Comparison of ENCODE assay signal across 8 cellular contexts in the genomic region with DNA sequence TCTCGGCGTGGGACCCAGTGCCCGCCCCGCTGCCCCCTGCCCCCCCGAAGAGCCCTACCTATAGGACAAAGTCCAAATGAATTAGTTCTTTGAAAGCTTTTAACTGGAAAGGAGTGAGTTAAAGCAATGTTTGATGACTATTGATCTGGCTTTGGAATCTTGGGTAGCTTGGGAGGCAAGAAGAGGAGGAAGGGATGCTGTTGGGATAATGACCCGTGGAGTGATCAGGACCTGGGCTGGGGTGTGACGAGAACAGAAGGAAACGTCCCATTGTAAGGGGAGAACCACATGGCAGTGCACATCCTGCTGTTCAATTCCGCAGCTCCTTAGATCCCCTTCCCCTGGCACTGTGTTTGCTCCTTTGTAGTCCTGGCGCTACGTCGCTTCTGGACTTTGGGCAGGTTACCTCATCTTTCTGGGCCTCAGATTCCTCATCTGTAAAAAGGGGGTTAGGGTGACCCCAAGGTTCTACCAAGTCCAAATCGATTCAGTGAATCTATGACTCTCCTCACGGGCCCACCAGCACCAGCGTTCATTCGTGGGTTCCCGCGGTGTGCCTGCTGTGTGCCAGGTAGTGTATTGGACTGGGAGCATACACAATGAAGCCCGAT. TPM values are rescaled to one million over a fixed set of nuclear protein-coding genes. Genes with fewer than 3 reads are reported as not detected.
DNase-seq lines count a peak whose midpoint lies in the region; ATAC-seq and TF ChIP-seq lines count a peak whose summit lies in the region.

No MANE protein-coding gene starts in this region.

- H3K4me3 ChIP-seq in NT2/D1 (ENCODE audit: insufficient read length, low read depth) (peak overlapping the region; percentile 65), mesodermal cell (ENCODE audit: extremely low read depth, insufficient read depth, low read length, poor library complexity, severe bottlenecking) (peak overlapping the region; percentile 72), transverse colon (peak overlapping the region; percentile 87 to 98 (median 91))

- peak overlapping the region; percentile 97 for H3K27ac Mint-ChIP-seq in Calu3 (ENCODE audit: unreplicated experiment)

- in situ Hi-C loops in transverse colon (cut with MboI; ENCODE audit: low pct_ligation_motif_present in 1 of 4, low pct_unique_long_range_greater_than_20kb in 1 of 4, low sequenced_read_pairs in 3 of 4), result loop anchor here in 1 of 4 donors (10.0 kb wide), 1 partner anchor 88 kb away; a partner anchor contains a TSS

- peak overlapping the region; percentile 97 for H3K4me3 Mint-ChIP-seq in Calu3 (ENCODE audit: low read depth, unreplicated experiment)

- intact Hi-C loops in Calu3 (cut with micrococcal nuclease; ENCODE audit: unreplicated experiment) (no loop called here), transverse colon (cut with DNase I; ENCODE audit: low total_unique reads) (no loop called here)

- no peaks in the 10 kb centered on the region for H3K27me3 Mint-ChIP-seq in Calu3 (ENCODE audit: unreplicated experiment)

- no peaks in the 10 kb centered on the region for H3K27me3 ChIP-seq in NT2/D1 (ENCODE audit: insufficient read depth, insufficient read length)
- no peaks in the 10 kb centered on the region for H3K27me3 ChIP-seq in transverse colon

- H3K27ac ChIP-seq in mesodermal cell (ENCODE audit: low read depth, low read length, severe bottlenecking) (peak overlapping the region; percentile 93), transverse colon (peak overlapping the region; percentile 98 to 99 (median 99))

- WGBS in mesodermal cell (ENCODE audit: insufficient coverage in 2 of 2), 2 experiments, result 82 to 93% methylated on average over 12 to 14 of the region's 19 CpGs
- 64 to 75% methylated on average over 12 to 19 of the region's 19 CpGs for WGBS in transverse colon (ENCODE audit: low coverage in 1 of 2), 2 donors

- no peak for ATAC-seq in HG03039 (IDR thresholded peaks at IDR 0.05; ENCODE audit: unreplicated experiment)

- TSS peak; percentile 82 for BruUV-seq in Calu3 (replicated peaks; lab: Mats Ljungman, UMichigan)

- TF ChIP-seq POLR2A in transverse colon (IDR thresholded peaks at IDR 0.05), result no peak

- no peaks in the 10 kb centered on the region for H3K36me3 ChIP-seq in NT2/D1 (ENCODE audit: insufficient read depth, insufficient read length, low read length)
- H3K36me3 ChIP-seq in mesodermal cell (ENCODE audit: control insufficient read depth, insufficient read depth, low read length), result no peaks in the 10 kb centered on the region
- H3K36me3 ChIP-seq in transverse colon, result no peaks in the 10 kb centered on the region

- DNase-seq in Calu3 (peak; percentile 9), NT2/D1 (ENCODE audit: low read depth, low spot score) (no peak), cerebellar cortex (ENCODE audit: low spot score) (peak; percentile 25), transverse colon (peak; percentile 9), GM19238 (ENCODE audit: insufficient read length, low spot score) (no peak)
- DNase-seq in activated CD4-positive, CD25-positive, alpha-beta regulatory T cell (lab: John Stamatoyannopoulos, UW), result no peak

- H3K36me3 Mint-ChIP-seq in Calu3 (ENCODE audit: insufficient read depth, unreplicated experiment), result peaks cover 33% of the 10 kb centered on the region

- H3K9me3 ChIP-seq in NT2/D1 (ENCODE audit: insufficient read depth, low read length) (peaks cover 7% of the 10 kb centered on the region), mesodermal cell (ENCODE audit: control insufficient read depth, low read length) (no peaks in the 10 kb centered on the region), transverse colon (no peaks in the 10 kb centered on the region)

- H3K9me3 Mint-ChIP-seq in Calu3 (ENCODE audit: low read depth, unreplicated experiment), result no peaks in the 10 kb centered on the region

- no peak for TF ChIP-seq EP300 in transverse colon (IDR thresholded peaks at IDR 0.05; ENCODE audit: low read depth)

- TF ChIP-seq CTCF in Calu3 (IDR thresholded peaks at IDR 0.05; ENCODE audit: unreplicated experiment) (no peak), transverse colon (IDR thresholded peaks at IDR 0.05) (no peak)

- peak overlapping the region; percentile 61 for H3K9ac ChIP-seq in NT2/D1 (ENCODE audit: insufficient read length, low read depth)

- CTCF ChIA-PET in Calu3 (lab: Charles Lee), result interaction anchor here (0.5 to 1.8 kb wide), 11 partner anchors 26 to 1244 kb away, joined by 3 to 6 read pairs (median 4); no protein-coding TSS in a partner anchor

- H3K4me1 ChIP-seq in NT2/D1 (ENCODE audit: insufficient read depth, insufficient read length) (no peaks in the 10 kb centered on the region), mesodermal cell (ENCODE audit: control insufficient read depth, insufficient read depth, low read length, poor library complexity, severe bottlenecking) (peaks cover 10% of the 10 kb centered on the region), transverse colon (peaks cover 20 to 39% (median 31%) of the 10 kb centered on the region in 4 donors)

- peaks cover 40% of the 10 kb centered on the region for H3K4me1 Mint-ChIP-seq in Calu3 (ENCODE audit: low read depth, unreplicated experiment)

RNA-seq across cellular contexts. Expression of a gene that starts 0.9 kb away (rescaled TPM):
- total RNA-seq in Calu3 (2022) (18.8 and 21.6 TPM in 2 replicates), transverse colon (10 to 100 TPM; 14.6 to 31.4 (median 22.4) TPM)
- 26.8 TPM for polyA plus RNA-seq in mesodermal cell (2013, experiment 1 of 2)
- polyA plus RNA-seq in mesodermal cell (2013, experiment 2 of 2), result 27.6 TPM

RNA-seq across cellular contexts. Expression of a gene that starts 59.1 kb away (rescaled TPM):
- not detected in 2 replicates for total RNA-seq in Calu3 (2022)
- polyA plus RNA-seq in mesodermal cell (2013, experiment 1 of 2), result 1.3 TPM
- 0.76 TPM for polyA plus RNA-seq in mesodermal cell (2013, experiment 2 of 2)
- total RNA-seq in transverse colon, result 1 to 10 TPM in 2 of 4 donors, under 1 TPM in 2; 0.60 to 1.2 (median 0.96) TPM

Comparison
In these comparisons a context has a peak if more than half of its experiments do, and no peak if none do; other contexts are left out.
1. DNase-seq: peak in Calu3 (single experiment), cerebellar cortex (single experiment) and transverse colon (single experiment); none in NT2/D1 (single experiment), activated CD4-positive, CD25-positive, alpha-beta regulatory T cell (0 of 4) and GM19238 (single experiment).
2. Peak in every context shown above with its lines, with median percentiles within 50 percentile points of each other: H3K4me3 ChIP-seq.